22 cellular contexts compared by ENCODE assay signal in the genomic region with DNA sequence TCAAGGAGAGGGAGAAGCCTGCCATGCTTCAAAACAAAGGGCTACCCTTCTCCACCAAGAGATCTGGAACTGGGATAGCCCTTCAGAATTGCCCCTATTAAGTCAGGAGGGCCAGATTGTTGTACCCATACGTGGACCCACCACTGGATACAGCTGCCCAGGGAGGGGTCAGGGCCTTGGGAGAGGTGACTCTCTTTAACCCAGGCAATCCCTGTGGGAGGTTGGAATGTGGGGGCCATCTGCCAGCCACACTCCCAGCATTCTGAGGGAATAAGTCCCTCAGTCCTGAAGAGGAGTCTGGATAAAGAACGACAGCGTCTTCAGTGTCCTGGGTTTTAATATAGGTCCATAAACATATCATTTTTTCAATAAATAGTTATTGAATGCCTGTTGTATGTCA.
"Had no signal": no experiment of that assay in that cellular context is flagged by ENCODE, and none has a peak within 500 bp of the region (broad histone marks: within the 10 kb centered on the region; RNA-seq: fewer than 3 reads in every experiment).

No MANE protein-coding gene starts in this region.

- DNase-seq: IMR-90, Karpas-422, KG1, MG63, NCI-H1092, NCI-H1105 treated with DMSO at 0.1 percent for 48 hours, NCI-H1417 treated with DMSO at 0.1 percent for 48 hours, NCI-H146, NCI-H1694 treated with DMSO at 0.1 percent for 48 hours, NCI-H1930, NCI-H2081, NCI-H2107, NCI-H2227 treated with DMSO at 0.1 percent for 48 hours, NCI-H524, NCI-H69, NCI-H774, Right ventricle myocardium superior, RPMI8226, SIG-M5 had no signal

- H3K36me3 ChIP-seq: MG63, SJSA1 had no signal

- H3K4me3 ChIP-seq: MG63, SJSA1, SK-N-MC had no signal

- ATAC-seq: HepG2 had no signal

- H3K4me1 ChIP-seq: SJSA1 had no signal

- H3K27ac ChIP-seq: SJSA1, SK-N-MC had no signal

- H3K9me3 ChIP-seq: MG63, SJSA1 had no signal

- H3K27me3 ChIP-seq: MG63, SJSA1 had no signal
